In genomic region chr4:82706349-82707000, GRCh38 we compare ENCODE assay signal across 15 cellular contexts.
DNase-seq lines count a peak whose midpoint lies in the region; ATAC-seq and TF ChIP-seq lines count a peak whose summit lies in the region.
"Had no signal": no experiment of that assay in that cellular context is flagged by ENCODE, and none has a peak within 500 bp of the region (broad histone marks: within the 10 kb centered on the region; RNA-seq: fewer than 3 reads in every experiment).

No MANE protein-coding gene starts in this region.

- no peaks in the 10 kb centered on the region for H3K27me3 ChIP-seq in ovary
- H3K27me3 ChIP-seq in uterus = no peaks in the 10 kb centered on the region

- H3K36me3 ChIP-seq in ovary (no peaks in the 10 kb centered on the region), uterus (no peaks in the 10 kb centered on the region)

- H3K27ac Mint-ChIP-seq in MCF 10A (ENCODE audit: low read depth, unreplicated experiment) = no peak overlapping the region
- H3K27ac Mint-ChIP-seq in activated naive CD8-positive, alpha-beta T cell treated with anti-CD3 and anti-CD28 coated beads for 36 hours = no peak overlapping the region
- H3K27ac Mint-ChIP-seq: activated CD4-positive, alpha-beta memory T cell treated with anti-CD3 and anti-CD28 coated beads, Interleukin-2, amount 10 ng/mL, durations not matched to agents 7 days and 5 days; activated T-helper 17 cell treated with anti-CD3 and anti-CD28 coated beads, Interleukin-2, amount 50 U/mL, for 72 hours; stimulated activated effector memory CD8-positive, alpha-beta T cell treated with anti-CD3 and anti-CD28 coated beads, Interleukin-12 subunit alpha, Interleukin-12 subunit beta, amount 100 ng/mL, for 72 hours had no signal

- intact Hi-C loops in MCF 10A (cut with micrococcal nuclease) (no loop called here), ovary (cut with DNase I) (no loop called here), uterus (cut with DNase I; ENCODE audit: low total_unique reads) (no loop called here)

- H3K27ac ChIP-seq in ovary (peak overlapping the region; percentile 41 to 56), uterus (no peak overlapping the region)

- H3K9me3 ChIP-seq in ovary = no peaks in the 10 kb centered on the region
- H3K9me3 ChIP-seq in uterus = no peaks in the 10 kb centered on the region

- TF ChIP-seq POLR2A in ovary (IDR thresholded peaks at IDR 0.05) = no peak
- no peak for TF ChIP-seq POLR2A in uterus (IDR thresholded peaks at IDR 0.05)

- peaks cover 6% of the 10 kb centered on the region for H3K36me3 Mint-ChIP-seq in MCF 10A (ENCODE audit: insufficient read depth, unreplicated experiment)
- H3K36me3 Mint-ChIP-seq in activated naive CD8-positive, alpha-beta T cell treated with anti-CD3 and anti-CD28 coated beads for 36 hours = no peaks in the 10 kb centered on the region
- H3K36me3 Mint-ChIP-seq: stimulated activated effector memory CD8-positive, alpha-beta T cell treated with anti-CD3 and anti-CD28 coated beads, Interleukin-12 subunit alpha, Interleukin-12 subunit beta, amount 100 ng/mL, for 72 hours had no signal

- POLR2A ChIA-PET in MCF 10A (lab: Yijun Ruan, JAX) = interaction anchor here (1.0 to 1.3 kb wide), 2 partner anchors 10 to 32 kb away, joined by 3 read pairs; no protein-coding TSS in a partner anchor

- no peak for TF ChIP-seq EP300 in ovary (IDR thresholded peaks at IDR 0.05)

- 54 to 57% (median 56%) methylated on average over 3 of the region's 3 CpGs for WGBS in ovary, 3 donors

- no peak overlapping the region for H3K4me3 ChIP-seq in ovary
- H3K4me3 ChIP-seq in uterus = no peak overlapping the region
- H3K4me3 ChIP-seq: lung had no signal

- no peak overlapping the region for H3K4me3 Mint-ChIP-seq in MCF 10A (ENCODE audit: unreplicated experiment)
- H3K4me3 Mint-ChIP-seq in activated naive CD8-positive, alpha-beta T cell treated with anti-CD3 and anti-CD28 coated beads for 36 hours = no peak overlapping the region
- H3K4me3 Mint-ChIP-seq: activated CD4-positive, alpha-beta memory T cell treated with anti-CD3 and anti-CD28 coated beads, Interleukin-2, amount 10 ng/mL, durations not matched to agents 7 days and 5 days; activated T-helper 17 cell treated with anti-CD3 and anti-CD28 coated beads, Interleukin-2, amount 50 U/mL, for 72 hours; stimulated activated effector memory CD8-positive, alpha-beta T cell treated with anti-CD3 and anti-CD28 coated beads, Interleukin-12 subunit alpha, Interleukin-12 subunit beta, amount 100 ng/mL, for 72 hours had no signal

- no peaks in the 10 kb centered on the region for H3K27me3 Mint-ChIP-seq in MCF 10A (ENCODE audit: insufficient read depth, unreplicated experiment)
- peaks cover 3% of the 10 kb centered on the region for H3K27me3 Mint-ChIP-seq in activated naive CD8-positive, alpha-beta T cell treated with anti-CD3 and anti-CD28 coated beads for 36 hours

- TF ChIP-seq CTCF in MCF 10A (IDR thresholded peaks at IDR 0.05; ENCODE audit: unreplicated experiment) (no peak), ovary (IDR thresholded peaks at IDR 0.05) (no peak), uterus (IDR thresholded peaks at IDR 0.05) (no peak)

- BruUV-seq in MCF 10A (replicated peaks; lab: Mats Ljungman, UMichigan) = no TSS peak

- no peaks in the 10 kb centered on the region for H3K4me1 Mint-ChIP-seq in MCF 10A (ENCODE audit: insufficient read depth, unreplicated experiment)
- H3K4me1 Mint-ChIP-seq in activated naive CD8-positive, alpha-beta T cell treated with anti-CD3 and anti-CD28 coated beads for 36 hours = no peaks in the 10 kb centered on the region
- H3K4me1 Mint-ChIP-seq: activated CD4-positive, alpha-beta memory T cell treated with anti-CD3 and anti-CD28 coated beads, Interleukin-2, amount 10 ng/mL, durations not matched to agents 7 days and 5 days; activated T-helper 17 cell treated with anti-CD3 and anti-CD28 coated beads, Interleukin-2, amount 50 U/mL, for 72 hours; stimulated activated effector memory CD8-positive, alpha-beta T cell treated with anti-CD3 and anti-CD28 coated beads, Interleukin-12 subunit alpha, Interleukin-12 subunit beta, amount 100 ng/mL, for 72 hours had no signal

- peaks cover 30% of the 10 kb centered on the region for H3K4me1 ChIP-seq in ovary (ENCODE audit: insufficient read depth)
- no peaks in the 10 kb centered on the region for H3K4me1 ChIP-seq in uterus

- ATAC-seq in GM18873 (IDR thresholded peaks at IDR 0.05; ENCODE audit: low FRiP score, unreplicated experiment) = no peak
- ATAC-seq: activated T-helper 17 cell treated with anti-CD3 and anti-CD28 coated beads, Interleukin-2, amount 50 U/mL, for 72 hours; stimulated activated effector memory CD8-positive, alpha-beta T cell treated with anti-CD3 and anti-CD28 coated beads, Interleukin-12 subunit alpha, Interleukin-12 subunit beta, amount 100 ng/mL, for 72 hours had no signal

- DNase-seq in EH (ENCODE audit: low read depth) = peak; percentile 28
- peak; percentile 40 for DNase-seq in MCF 10A (ENCODE audit: unreplicated experiment)
- DNase-seq in foreskin melanocyte = peak; percentile 56
- DNase-seq in ovary = peak in 1 of 5 donors; percentile 54
- no peak for DNase-seq in activated naive CD8-positive, alpha-beta T cell treated with anti-CD3 and anti-CD28 coated beads for 36 hours
- DNase-seq in uterus = no peak
- no peak for DNase-seq in central memory CD4-positive, alpha-beta T cell
- DNase-seq: ACHN; activated CD4-positive, alpha-beta memory T cell treated with anti-CD3 and anti-CD28 coated beads, Interleukin-2, amount 10 ng/mL, durations not matched to agents 7 days and 5 days; IMR-90; NCI-H1092 treated with DMSO at 0.1 percent for 48 hours had no signal

- CTCF ChIA-PET in MCF 10A (lab: Yijun Ruan, JAX) = interaction anchor here (1.4 to 1.5 kb wide), 2 partner anchors 15 to 45 kb away, joined by 3 to 4 read pairs; no protein-coding TSS in a partner anchor

- no peaks in the 10 kb centered on the region for H3K9me3 Mint-ChIP-seq in MCF 10A (ENCODE audit: unreplicated experiment)
- no peaks in the 10 kb centered on the region for H3K9me3 Mint-ChIP-seq in activated naive CD8-positive, alpha-beta T cell treated with anti-CD3 and anti-CD28 coated beads for 36 hours
- H3K9me3 Mint-ChIP-seq: activated CD4-positive, alpha-beta memory T cell treated with anti-CD3 and anti-CD28 coated beads, Interleukin-2, amount 10 ng/mL, durations not matched to agents 7 days and 5 days; activated T-helper 17 cell treated with anti-CD3 and anti-CD28 coated beads, Interleukin-2, amount 50 U/mL, for 72 hours; stimulated activated effector memory CD8-positive, alpha-beta T cell treated with anti-CD3 and anti-CD28 coated beads, Interleukin-12 subunit alpha, Interleukin-12 subunit beta, amount 100 ng/mL, for 72 hours had no signal

Comparison
In these comparisons a context has a peak if more than half of its experiments do, and no peak if none do; other contexts are left out.
1. DNase-seq: peak in EH (single experiment), MCF 10A (single experiment) and foreskin melanocyte (single experiment); none in activated naive CD8-positive, alpha-beta T cell treated with anti-CD3 and anti-CD28 coated beads for 36 hours (single experiment), uterus (0 of 2) and central memory CD4-positive, alpha-beta T cell (single experiment).
2. H3K27ac ChIP-seq: peak in ovary (2 of 2); none in uterus (0 of 2).